8 cellular contexts compared by ENCODE assay signal in genomic region chr1:53326598-53327182, GRCh38. TPM values are rescaled to one million over a fixed set of nuclear protein-coding genes. Genes with fewer than 3 reads are reported as not detected.
A peak's percentile ranks its signal among the peaks of the same experiment; 100 is the strongest.
DNase-seq lines count a peak whose midpoint lies in the region; ATAC-seq and TF ChIP-seq lines count a peak whose summit lies in the region.

No MANE protein-coding gene starts in this region.

- H3K4me3 Mint-ChIP-seq in neural progenitor cell, result peak overlapping the region; percentile 93

- H3K36me3 ChIP-seq in WERI-Rb-1 (peaks cover 53% of the 10 kb centered on the region), neural progenitor cell (no peaks in the 10 kb centered on the region)

- peak; percentile 25 for ATAC-seq in GM21619 (IDR thresholded peaks at IDR 0.05; ENCODE audit: unreplicated experiment)

- H3K9me3 Mint-ChIP-seq in neural progenitor cell, result no peaks in the 10 kb centered on the region

- H3K27me3 ChIP-seq in WERI-Rb-1 (ENCODE audit: insufficient read depth, low read depth, severe bottlenecking) (no peaks in the 10 kb centered on the region), neural progenitor cell (no peaks in the 10 kb centered on the region)

- H3K27ac Mint-ChIP-seq in neural progenitor cell, result no peak overlapping the region

- TF ChIP-seq POLR2A in erythroblast (IDR thresholded peaks at IDR 0.05; ENCODE audit: low read length), result peak; percentile 27

- H4K20me1 ChIP-seq in neural progenitor cell (ENCODE audit: low read depth), result peaks cover 26% of the 10 kb centered on the region

- H3K4me2 ChIP-seq in neural progenitor cell, result peak overlapping the region; percentile 91

- H3K36me3 Mint-ChIP-seq in neural progenitor cell, result peaks cover 6% of the 10 kb centered on the region

- no peaks in the 10 kb centered on the region for H3K9me3 ChIP-seq in WERI-Rb-1 (ENCODE audit: severe bottlenecking)
- H3K9me3 ChIP-seq in neural progenitor cell (ENCODE audit: low read depth), result no peaks in the 10 kb centered on the region

- peak overlapping the region; percentile 86 for H2AFZ ChIP-seq in neural progenitor cell (replicated peaks)

- H3K9ac ChIP-seq in neural progenitor cell, result peak overlapping the region; percentile 1

- TF ChIP-seq CTCF in WERI-Rb-1 (IDR thresholded peaks at IDR 0.05; ENCODE audit: low read depth, low read length) (no peak), neural progenitor cell (IDR thresholded peaks at IDR 0.05) (no peak)

- peaks cover 38% of the 10 kb centered on the region for H3K4me1 Mint-ChIP-seq in neural progenitor cell

- H3K79me2 ChIP-seq in neural progenitor cell (ENCODE audit: low read depth), result peaks cover 45% of the 10 kb centered on the region

- peaks cover 11% of the 10 kb centered on the region for H3K4me1 ChIP-seq in neural progenitor cell

- H3K27ac ChIP-seq in WERI-Rb-1 (peak overlapping the region; percentile 95), neural progenitor cell (peak overlapping the region; percentile 40)

- H3K4me3 ChIP-seq in WERI-Rb-1 (ENCODE audit: low read depth, low read length), result peak overlapping the region; percentile 85
- H3K4me3 ChIP-seq in neural progenitor cell, result peak overlapping the region; percentile 96

- H3F3A ChIP-seq in neural progenitor cell (ENCODE audit: low read depth), result peaks cover 19% of the 10 kb centered on the region

- H3K27me3 Mint-ChIP-seq in neural progenitor cell (ENCODE audit: insufficient read depth, low read depth), result peaks cover 11% of the 10 kb centered on the region

- DNase-seq in NCI-H345 (lab: John Stamatoyannopoulos, UW) (peak; percentile 81), NCI-H345 treated with DMSO at 0.1 percent for 48 hours (lab: John Stamatoyannopoulos, UW; ENCODE audit: unreplicated experiment) (no peak), HuH-7.5 (ENCODE audit: low spot score) (peak; percentile 74), WERI-Rb-1 (no peak), erythroblast (lab: John Stamatoyannopoulos, UW) (peak in 1 of 2 experiments; percentile 50), neural progenitor cell (ENCODE audit: low spot score) (peak; percentile 82), midbrain (lab: John Stamatoyannopoulos, UW) (no peak)

RNA-seq across cellular contexts. Expression of gene LRP8, which starts 1.2 kb away (rescaled TPM):
- total RNA-seq in neural progenitor cell (ENCODE audit: low replicate concordance), result 15.6 and 25.7 TPM in 2 replicates

Comparison
In these comparisons a context has a peak if more than half of its experiments do, and no peak if none do; other contexts are left out.
1. DNase-seq: peak in NCI-H345 (single experiment), HuH-7.5 (single experiment) and neural progenitor cell (single experiment); none in NCI-H345 treated with DMSO at 0.1 percent for 48 hours (single experiment), WERI-Rb-1 (single experiment) and midbrain (single experiment).